ENCODE assay signal across 8 cellular contexts in the genomic region with DNA sequence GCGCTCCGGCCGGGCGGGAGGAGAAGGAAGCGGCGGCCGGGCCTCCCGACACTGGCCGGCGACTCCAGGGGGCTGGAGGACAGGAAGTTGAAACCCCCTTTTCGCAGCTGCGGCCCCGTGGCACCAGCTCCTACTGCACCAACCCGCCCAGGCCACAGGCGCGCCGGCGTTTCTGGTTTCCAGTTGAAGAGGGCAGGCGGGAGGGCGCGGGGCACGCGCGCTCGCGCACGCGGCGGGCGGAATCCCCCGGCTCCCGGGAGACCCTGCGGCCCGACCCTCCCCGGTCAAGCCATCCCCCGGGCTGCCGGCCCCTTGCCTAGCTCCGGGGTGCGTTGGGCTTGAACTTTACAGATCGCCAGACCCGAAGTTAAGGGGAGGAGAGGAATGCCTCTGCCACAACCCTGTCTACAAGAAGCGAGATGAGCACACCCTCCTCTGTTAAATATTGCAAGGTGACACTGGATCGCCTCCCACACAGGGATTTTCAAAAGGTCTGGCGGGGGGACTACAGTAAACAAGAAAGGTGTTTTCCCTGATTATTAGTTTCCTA. TPM values are rescaled to one million over a fixed set of nuclear protein-coding genes. Genes with fewer than 3 reads are reported as not detected.
DNase-seq lines count a peak whose midpoint lies in the region; ATAC-seq and TF ChIP-seq lines count a peak whose summit lies in the region.

No MANE protein-coding gene starts in this region.

- ATAC-seq in GM19023 (IDR thresholded peaks at IDR 0.05; ENCODE audit: unreplicated experiment) (peak; percentile 33), HG03139 (IDR thresholded peaks at IDR 0.05; ENCODE audit: unreplicated experiment) (peak; percentile 18), Panc1 (peak; percentile 54)

- H3K27ac Mint-ChIP-seq in activated naive CD4-positive, alpha-beta T cell treated with anti-CD3 and anti-CD28 coated beads for 36 hours: peak overlapping the region; percentile 96
- peak overlapping the region; percentile 92 for H3K27ac Mint-ChIP-seq in type B pancreatic cell

- intact Hi-C loops in Panc1 (cut with micrococcal nuclease; ENCODE audit: unreplicated experiment): no loop called here
- intact Hi-C loops in activated naive CD4-positive, alpha-beta T cell treated with anti-CD3 and anti-CD28 coated beads for 36 hours (cut with micrococcal nuclease): loop anchor here (1.0 to 10.0 kb wide), 12 partner anchors 72 to 1950 kb away; a partner anchor contains a TSS

- peaks cover 7% of the 10 kb centered on the region for H3K36me3 Mint-ChIP-seq in activated naive CD4-positive, alpha-beta T cell treated with anti-CD3 and anti-CD28 coated beads for 36 hours (ENCODE audit: low read depth)
- H3K36me3 Mint-ChIP-seq in type B pancreatic cell: peaks cover 3% of the 10 kb centered on the region

- H3K27ac ChIP-seq in Panc1 (ENCODE audit: low read length): no peak overlapping the region

- H3K4me3 ChIP-seq in Panc1 (ENCODE audit: low read depth in 2 of 2, low read length in 2 of 2): peak overlapping the region; percentile 58 to 68

- TF ChIP-seq CTCF in Panc1 (IDR thresholded peaks at IDR 0.05) (no peak), type B pancreatic cell (conservative IDR thresholded peaks at IDR 0.05) (no peak)

- peaks cover 31% of the 10 kb centered on the region for H3K4me1 Mint-ChIP-seq in activated naive CD4-positive, alpha-beta T cell treated with anti-CD3 and anti-CD28 coated beads for 36 hours (ENCODE audit: low read depth)
- peaks cover 27% of the 10 kb centered on the region for H3K4me1 Mint-ChIP-seq in type B pancreatic cell (ENCODE audit: unreplicated experiment)

- in situ Hi-C loops in Panc1 (cut with HindIII; ENCODE audit: low pct_unique_long_range_greater_than_20kb, low sequenced_read_pairs): no loop called here

- BruUV-seq in Panc1 (replicated peaks; lab: Mats Ljungman, UMichigan): no TSS peak

- DNase-seq in AG08396 (ENCODE audit: low spot score) (peak; percentile 40), Panc1 (ENCODE audit: low read depth, low spot score) (no peak), globus pallidus (ENCODE audit: low spot score) (peak; percentile 55), occipital lobe (lab: John Stamatoyannopoulos, UW) (peak; percentile 47), type B pancreatic cell (ENCODE audit: extremely low spot score, unreplicated experiment) (peak; percentile 77)
- peak; percentile 74 for DNase-seq in activated naive CD4-positive, alpha-beta T cell treated with anti-CD3 and anti-CD28 coated beads for 36 hours

- POLR2A ChIA-PET in Panc1 (lab: Charles Lee): no interaction called here

- H3K4me1 ChIP-seq in Panc1 (ENCODE audit: control insufficient read depth, insufficient read depth, low read length): no peaks in the 10 kb centered on the region; the same call in 1 of the 2 replicates

- peaks cover 5% of the 10 kb centered on the region; the same call in 1 of the 2 replicates for H3K36me3 ChIP-seq in Panc1 (ENCODE audit: control insufficient read depth, insufficient read depth, low read length)

- peak overlapping the region; percentile 95 for H3K4me3 Mint-ChIP-seq in activated naive CD4-positive, alpha-beta T cell treated with anti-CD3 and anti-CD28 coated beads for 36 hours
- H3K4me3 Mint-ChIP-seq in type B pancreatic cell: peak overlapping the region; percentile 94

- H3K27me3 Mint-ChIP-seq in activated naive CD4-positive, alpha-beta T cell treated with anti-CD3 and anti-CD28 coated beads for 36 hours (ENCODE audit: low read depth): no peaks in the 10 kb centered on the region
- H3K27me3 Mint-ChIP-seq in type B pancreatic cell: no peaks in the 10 kb centered on the region

- H3K27me3 ChIP-seq in Panc1 (ENCODE audit: control insufficient read depth, insufficient read depth, low read length): no peaks in the 10 kb centered on the region

- no peaks in the 10 kb centered on the region for H3K9me3 Mint-ChIP-seq in activated naive CD4-positive, alpha-beta T cell treated with anti-CD3 and anti-CD28 coated beads for 36 hours
- no peaks in the 10 kb centered on the region for H3K9me3 Mint-ChIP-seq in type B pancreatic cell

- CTCF ChIA-PET in Panc1 (lab: Charles Lee): no interaction called here
- CTCF ChIA-PET in activated naive CD4-positive, alpha-beta T cell treated with anti-CD3 and anti-CD28 coated beads for 36 hours (lab: Charles Lee): no interaction called here

- H3K9me3 ChIP-seq in Panc1 (ENCODE audit: control insufficient read depth, insufficient read depth, low read depth, low read length): no peaks in the 10 kb centered on the region

RNA-seq across cellular contexts. Expression of a gene that starts 1.5 kb away (rescaled TPM):
- 0.54 TPM for total RNA-seq in Panc1 (2021; ENCODE audit: unreplicated experiment)
- 0.84 TPM for polyA plus RNA-seq in Panc1 (2012; ENCODE audit: insufficient read length)
- 1 to 10 TPM; 7.2 to 7.9 TPM for total RNA-seq in activated naive CD4-positive, alpha-beta T cell treated with anti-CD3 and anti-CD28 coated beads for 36 hours
- total RNA-seq in occipital lobe: 39.0 TPM
- 33.4 and 51.6 TPM in 2 replicates for total RNA-seq in type B pancreatic cell (ENCODE audit: low replicate concordance)
